In genomic region chr6:11606287-11606686, GRCh38 we compare ENCODE assay signal across 14 cellular contexts.
DNase-seq lines count a peak whose midpoint lies in the region; ATAC-seq and TF ChIP-seq lines count a peak whose summit lies in the region.
"Had no signal": no experiment of that assay in that cellular context is flagged by ENCODE, and none has a peak within 500 bp of the region (broad histone marks: within the 10 kb centered on the region; RNA-seq: fewer than 3 reads in every experiment).

No MANE protein-coding gene starts in this region.

- TF ChIP-seq EP300 in stomach (IDR thresholded peaks at IDR 0.05), result no peak

- no peaks in the 10 kb centered on the region for H3K9me3 ChIP-seq in stomach

- intact Hi-C loops in stomach (cut with DNase I; ENCODE audit: low total_unique reads), result no loop called here

- H3K27ac ChIP-seq in stomach, result peak overlapping the region in 4 of 5 donors; percentile 8 to 64 (median 58)
- H3K27ac ChIP-seq: HL-60, WERI-Rb-1 had no signal

- H3K4me1 ChIP-seq in stomach, result peaks cover 25 to 30% (median 29%) of the 10 kb centered on the region in 4 donors

- no peaks in the 10 kb centered on the region for H3K27me3 ChIP-seq in stomach

- H3K4me3 ChIP-seq in stomach, result no peak overlapping the region

- WGBS in stomach, 5 donors, result 16 to 24% (median 21%) methylated on average over 7 of the region's 7 CpGs

- H3K36me3 ChIP-seq in stomach, result no peaks in the 10 kb centered on the region
- H3K36me3 ChIP-seq: WERI-Rb-1 had no signal

- DNase-seq in NCI-H1105 (lab: John Stamatoyannopoulos, UW) (peak; percentile 97), astrocyte of the hippocampus (ENCODE audit: low read depth, low spot score) (peak; percentile 63), left lobe of liver (ENCODE audit: low spot score) (no peak), stomach (peak; percentile 46), SIG-M5 treated with dmso at 0.1 percent for 504 hours (lab: John Stamatoyannopoulos, UW; ENCODE audit: unreplicated experiment) (no peak)
- DNase-seq: activated CD8-positive, alpha-beta memory T cell treated with anti-CD3 and anti-CD28 coated beads, Interleukin-2, amount 50 U/mL, for 4 hours; NCI-H524 treated with DMSO at 0.1 percent for 48 hours; SHP77; stimulated activated CD4-positive, alpha-beta T cell treated with anti-CD3 and anti-CD28 coated beads, Interleukin-4, amount 100 ng/mL, for 1 hour; stimulated activated naive CD4-positive, alpha-beta T cell; WERI-Rb-1 had no signal

- TF ChIP-seq CTCF in stomach (IDR thresholded peaks at IDR 0.05), result no peak

- TF ChIP-seq POLR2A in stomach (IDR thresholded peaks at IDR 0.05), result no peak

- ATAC-seq in left lobe of liver (peak; percentile 33), HG02623 (IDR thresholded peaks at IDR 0.05; ENCODE audit: unreplicated experiment) (no peak), HG02938 (IDR thresholded peaks at IDR 0.05; ENCODE audit: unreplicated experiment) (no peak)

Comparison
In these comparisons a context has a peak if more than half of its experiments do, and no peak if none do; other contexts are left out.
1. DNase-seq: peak in NCI-H1105 (single experiment), astrocyte of the hippocampus (single experiment) and stomach (single experiment); none in left lobe of liver (single experiment) and SIG-M5 treated with dmso at 0.1 percent for 504 hours (single experiment).